ENCODE assay signal across 17 cellular contexts in the genomic region with DNA sequence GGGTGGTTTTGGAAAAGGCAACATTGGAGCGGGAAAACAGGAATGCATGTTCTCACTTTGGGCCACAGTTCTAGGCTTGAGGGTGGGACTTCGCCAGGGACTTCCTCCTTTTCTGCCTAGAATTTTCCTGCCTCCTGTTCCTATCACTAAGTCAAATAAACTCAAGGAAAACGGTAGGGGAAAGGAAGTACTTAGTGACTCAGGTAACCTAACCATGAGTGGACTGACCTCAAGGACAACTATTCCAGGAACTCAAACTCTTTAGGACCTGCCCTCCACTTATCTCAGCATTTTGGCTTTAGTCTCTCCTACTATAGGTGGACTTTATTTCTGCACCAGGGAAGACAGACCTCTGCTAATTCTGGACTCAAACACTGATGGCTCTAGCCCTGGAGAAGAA.
"Had no signal": no experiment of that assay in that cellular context is flagged by ENCODE, and none has a peak within 500 bp of the region (broad histone marks: within the 10 kb centered on the region; RNA-seq: fewer than 3 reads in every experiment).

No MANE protein-coding gene starts in this region.

- H3K4me3 ChIP-seq: ascending aorta, cardiac muscle cell, ovary had no signal

- H3K27ac Mint-ChIP-seq: activated CD4-positive, alpha-beta T cell treated with anti-CD3 and anti-CD28 coated beads for 36 hours; activated CD8-positive, alpha-beta T cell treated with anti-CD3 and anti-CD28 coated beads for 36 hours; activated naive CD8-positive, alpha-beta T cell treated with anti-CD3 and anti-CD28 coated beads, Interleukin-2, amount 50 U/mL, for 24 hours; activated T-helper 1 cell treated with anti-CD3 and anti-CD28 coated beads, Interleukin-12 subunit alpha, Interleukin-12 subunit beta, Interleukin-2, Interleukin-4 antibody, amounts not matched to agents 30 ng/mL and 10 ng/mL and 1 ng/mL, durations not matched to agents 14 hours and 24 hours and 36 hours; naive thymus-derived CD4-positive, alpha-beta T cell; stimulated activated memory B cell treated with anti-CD40 and anti-IgM and Interleukin-4, amounts not matched to agents 10 μg/mL and 1 μg/mL and 100 μg/mL, for 72 hours; T-helper 1 cell treated with Interleukin-12 subunit alpha and Interleukin-12 subunit beta and Interleukin-4 antibody, amounts not matched to agents 30 μg/mL and 1 μg/mL, for 36 hours had no signal

- H3K27me3 Mint-ChIP-seq: activated CD4-positive, alpha-beta T cell treated with anti-CD3 and anti-CD28 coated beads for 36 hours; activated CD8-positive, alpha-beta T cell treated with anti-CD3 and anti-CD28 coated beads for 36 hours; activated naive CD8-positive, alpha-beta T cell treated with anti-CD3 and anti-CD28 coated beads, Interleukin-2, amount 50 U/mL, for 24 hours; naive thymus-derived CD4-positive, alpha-beta T cell; stimulated activated memory B cell treated with anti-CD40 and anti-IgM and Interleukin-4, amounts not matched to agents 10 μg/mL and 1 μg/mL and 100 μg/mL, for 72 hours had no signal

- DNase-seq: activated CD4-positive, alpha-beta T cell treated with anti-CD3 and anti-CD28 coated beads for 36 hours; activated CD8-positive, alpha-beta memory T cell treated with anti-CD3 and anti-CD28 coated beads, Interleukin-2, amount 50 U/mL, for 4 hours; activated CD8-positive, alpha-beta T cell treated with anti-CD3 and anti-CD28 coated beads for 36 hours; activated naive CD4-positive, alpha-beta T cell; activated naive CD8-positive, alpha-beta T cell treated with anti-CD3 and anti-CD28 coated beads, Interleukin-2, amount 50 U/mL, for 24 hours; foreskin fibroblast; glutamatergic neuron; naive thymus-derived CD4-positive, alpha-beta T cell; ovary; stimulated activated CD4-positive, alpha-beta T cell treated with anti-CD3 and anti-CD28 coated beads, Interleukin-2, amount 100 ng/mL, for 48 hours had no signal

- H3K4me1 Mint-ChIP-seq: naive thymus-derived CD4-positive, alpha-beta T cell; stimulated activated memory B cell treated with anti-CD40 and anti-IgM and Interleukin-4, amounts not matched to agents 10 μg/mL and 1 μg/mL and 100 μg/mL, for 72 hours had no signal

- H3K9me3 ChIP-seq: ascending aorta, ovary had no signal

- H3K27me3 ChIP-seq: ascending aorta, cardiac muscle cell, ovary had no signal

- H3K9me3 Mint-ChIP-seq: activated CD8-positive, alpha-beta T cell treated with anti-CD3 and anti-CD28 coated beads for 36 hours; activated naive CD8-positive, alpha-beta T cell treated with anti-CD3 and anti-CD28 coated beads, Interleukin-2, amount 50 U/mL, for 24 hours; activated T-helper 1 cell treated with anti-CD3 and anti-CD28 coated beads, Interleukin-12 subunit alpha, Interleukin-12 subunit beta, Interleukin-2, Interleukin-4 antibody, amounts not matched to agents 30 ng/mL and 10 ng/mL and 1 ng/mL, durations not matched to agents 14 hours and 24 hours and 36 hours; naive thymus-derived CD4-positive, alpha-beta T cell; stimulated activated memory B cell treated with anti-CD40 and anti-IgM and Interleukin-4, amounts not matched to agents 10 μg/mL and 1 μg/mL and 100 μg/mL, for 72 hours; T-helper 1 cell treated with Interleukin-12 subunit alpha and Interleukin-12 subunit beta and Interleukin-4 antibody, amounts not matched to agents 30 μg/mL and 1 μg/mL, for 36 hours had no signal

- H3K4me1 ChIP-seq: ascending aorta had no signal

- H3K4me3 Mint-ChIP-seq: activated CD4-positive, alpha-beta T cell treated with anti-CD3 and anti-CD28 coated beads for 36 hours; activated CD8-positive, alpha-beta T cell treated with anti-CD3 and anti-CD28 coated beads for 36 hours; activated naive CD8-positive, alpha-beta T cell treated with anti-CD3 and anti-CD28 coated beads, Interleukin-2, amount 50 U/mL, for 24 hours; activated T-helper 1 cell treated with anti-CD3 and anti-CD28 coated beads, Interleukin-12 subunit alpha, Interleukin-12 subunit beta, Interleukin-2, Interleukin-4 antibody, amounts not matched to agents 30 ng/mL and 10 ng/mL and 1 ng/mL, durations not matched to agents 14 hours and 24 hours and 36 hours; naive thymus-derived CD4-positive, alpha-beta T cell; stimulated activated memory B cell treated with anti-CD40 and anti-IgM and Interleukin-4, amounts not matched to agents 10 μg/mL and 1 μg/mL and 100 μg/mL, for 72 hours; T-helper 1 cell treated with Interleukin-12 subunit alpha and Interleukin-12 subunit beta and Interleukin-4 antibody, amounts not matched to agents 30 μg/mL and 1 μg/mL, for 36 hours had no signal

- H3K36me3 ChIP-seq: ascending aorta, cardiac muscle cell, ovary had no signal

- ATAC-seq: activated CD4-positive, alpha-beta T cell treated with anti-CD3 and anti-CD28 coated beads for 36 hours; activated CD8-positive, alpha-beta T cell treated with anti-CD3 and anti-CD28 coated beads for 36 hours; activated naive CD8-positive, alpha-beta T cell treated with anti-CD3 and anti-CD28 coated beads, Interleukin-2, amount 50 U/mL, for 24 hours; naive thymus-derived CD4-positive, alpha-beta T cell; stimulated activated memory B cell treated with anti-CD40 and anti-IgM and Interleukin-4, amounts not matched to agents 10 μg/mL and 1 μg/mL and 100 μg/mL, for 72 hours had no signal

- H3K36me3 Mint-ChIP-seq: naive thymus-derived CD4-positive, alpha-beta T cell; stimulated activated memory B cell treated with anti-CD40 and anti-IgM and Interleukin-4, amounts not matched to agents 10 μg/mL and 1 μg/mL and 100 μg/mL, for 72 hours had no signal

- H3K27ac ChIP-seq: ascending aorta, cardiac muscle cell, ovary had no signal

- FAIRE-seq: endometrium, urothelium cell line had no signal
